20 cellular contexts compared by ENCODE assay signal in genomic region chr10:94005050-94005449, GRCh38. TPM values are rescaled to one million over a fixed set of nuclear protein-coding genes. Genes with fewer than 3 reads are reported as not detected.
DNase-seq lines count a peak whose midpoint lies in the region; ATAC-seq, FAIRE-seq and TF ChIP-seq lines count a peak whose summit lies in the region.
"Had no signal": no experiment of that assay in that cellular context is flagged by ENCODE, and none has a peak within 500 bp of the region (broad histone marks: within the 10 kb centered on the region; RNA-seq: fewer than 3 reads in every experiment).

No MANE protein-coding gene starts in this region.

- H3K9me3 ChIP-seq in lower lobe of right lung: no peaks in the 10 kb centered on the region
- H3K9me3 ChIP-seq: gastroesophageal sphincter, SJCRH30, tibial nerve had no signal

- peaks cover 15% of the 10 kb centered on the region for H3K4me1 ChIP-seq in lower lobe of right lung

- H3K27ac ChIP-seq in lower lobe of right lung: no peak overlapping the region
- H3K27ac ChIP-seq: gastroesophageal sphincter, SJCRH30 had no signal

- no peaks in the 10 kb centered on the region for H3K27me3 ChIP-seq in lower lobe of right lung (ENCODE audit: low read depth)
- H3K27me3 ChIP-seq: gastroesophageal sphincter, SJCRH30, tibial nerve had no signal

- no peak for TF ChIP-seq CTCF in lower lobe of right lung (IDR thresholded peaks at IDR 0.05)

- H3K4me3 ChIP-seq in lower lobe of right lung: no peak overlapping the region
- H3K4me3 ChIP-seq: gastroesophageal sphincter, SJCRH30, skin epidermis, tibial nerve had no signal

- H3K36me3 ChIP-seq in lower lobe of right lung: no peaks in the 10 kb centered on the region
- H3K36me3 ChIP-seq: gastroesophageal sphincter, SJCRH30, tibial nerve had no signal

- DNase-seq in HT-29 (ENCODE audit: low spot score) (peak; percentile 76), RCC 7860 (ENCODE audit: low spot score) (peak; percentile 56), renal cortical epithelial cell (ENCODE audit: low read depth) (peak; percentile 65), lower lobe of right lung (no peak), NCI-H69 (lab: John Stamatoyannopoulos, UW) (no peak)
- no peak for DNase-seq in stimulated activated CD4-positive, alpha-beta T cell treated with anti-CD3 and anti-CD28 coated beads, Interleukin-2, amount 100 ng/mL, for 48 hours
- DNase-seq: activated CD8-positive, alpha-beta memory T cell treated with anti-CD3 and anti-CD28 coated beads, Interleukin-2, amount 50 U/mL, for 48 hours; activated effector memory CD4-positive, alpha-beta T cell treated with Interleukin-2 at 50 U/mL for 16 hours; AML-193; CD8-positive, alpha-beta memory T cell; DMS79; NCI-H1417; NCI-H524; SJCRH30; stimulated activated naive CD8-positive, alpha-beta T cell treated with anti-CD3 and anti-CD28 coated beads, Interleukin-15, Interleukin-2, amounts not matched to agents 100 U/mL and 50 U/mL, for 24 hours had no signal

- peak; percentile 67 for FAIRE-seq in RCC 7860 (lab: Jason Lieb, UNC)

- intact Hi-C loops in lower lobe of right lung (cut with DNase I): no loop called here

- ATAC-seq in esophagus mucosa (peak; percentile 92), lower lobe of right lung (no peak)
- ATAC-seq: gastroesophageal sphincter; left lobe of liver; stimulated activated naive CD8-positive, alpha-beta T cell treated with anti-CD3 and anti-CD28 coated beads, Interleukin-15, Interleukin-2, amounts not matched to agents 100 U/mL and 50 U/mL, for 24 hours had no signal

RNA-seq across cellular contexts. Expression of gene PLCE1, which starts 11.3 kb away (rescaled TPM):
- total RNA-seq in HT-29 (2014; rRNA removed; shearing (Covaris generic)): 1.4 and 2.1 TPM in 2 replicates
- total RNA-seq in esophagus mucosa (0.56 TPM), renal cortical epithelial cell (1.4 and 4.4 TPM in 2 replicates), lower lobe of right lung (10.5 TPM)
- total RNA-seq: CD8-positive, alpha-beta memory T cell had no signal

Comparison
In these comparisons a context has a peak if more than half of its experiments do, and no peak if none do; other contexts are left out.
1. DNase-seq: peak in HT-29 (single experiment), RCC 7860 (single experiment) and renal cortical epithelial cell (single experiment); none in stimulated activated CD4-positive, alpha-beta T cell treated with anti-CD3 and anti-CD28 coated beads, Interleukin-2, amount 100 ng/mL, for 48 hours (0 of 2), lower lobe of right lung (single experiment) and NCI-H69 (single experiment).